ENCODE assay signal across 14 cellular contexts in the genomic region with DNA sequence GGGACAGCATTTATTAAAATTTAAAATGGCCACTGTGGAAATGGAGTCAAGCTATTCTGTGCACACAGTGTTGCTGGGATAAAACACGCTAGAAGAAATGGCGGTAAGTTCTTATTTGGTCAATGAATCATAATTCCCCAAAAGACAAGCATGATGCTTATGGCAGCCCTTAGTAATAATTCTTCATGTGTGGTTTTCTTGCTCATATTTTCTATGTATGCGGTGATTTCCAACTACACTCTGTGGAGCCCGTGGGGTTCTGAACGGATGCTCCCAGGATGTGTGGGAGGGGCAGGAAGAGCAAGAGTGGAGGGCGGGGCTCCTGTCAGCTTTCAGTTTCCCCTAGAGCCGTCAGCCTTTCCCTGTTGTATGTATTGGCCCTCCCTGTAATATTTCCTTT.
DNase-seq lines count a peak whose midpoint lies in the region; ATAC-seq and TF ChIP-seq lines count a peak whose summit lies in the region.
"Had no signal": no experiment of that assay in that cellular context is flagged by ENCODE, and none has a peak within 500 bp of the region (broad histone marks: within the 10 kb centered on the region; RNA-seq: fewer than 3 reads in every experiment).

No MANE protein-coding gene starts in this region.

- no peaks in the 10 kb centered on the region for H3K27me3 Mint-ChIP-seq in activated naive CD4-positive, alpha-beta T cell treated with anti-CD3 and anti-CD28 coated beads for 36 hours (ENCODE audit: low read depth)
- peaks cover 0 to 3% (median 0%) of the 10 kb centered on the region in 3 donors for H3K27me3 Mint-ChIP-seq in CD14-positive monocyte (ENCODE audit: low read depth in 3 of 3)

- DNase-seq in activated naive CD4-positive, alpha-beta T cell treated with anti-CD3 and anti-CD28 coated beads for 36 hours: peak; percentile 25
- DNase-seq in activated naive CD4-positive, alpha-beta T cell treated with Interleukin-2 at 50 U/mL for 16 hours: no peak
- peak; percentile 7 for DNase-seq in activated T-helper 1 cell treated with Interleukin-2 at 50 U/mL for 16 hours (ENCODE audit: low read depth)
- peak; percentile 11 to 48 for DNase-seq in stimulated activated CD8-positive, alpha-beta memory T cell treated with anti-CD3 and anti-CD28 coated beads, Interleukin-2, amount 100 ng/mL, for 48 hours (ENCODE audit: low read depth in 2 of 2)
- no peak for DNase-seq in AG20443 (ENCODE audit: low spot score)
- no peak for DNase-seq in HT-29 (ENCODE audit: low spot score)
- no peak for DNase-seq in CD14-positive monocyte (ENCODE audit: low spot score)
- DNase-seq: naive thymus-derived CD8-positive, alpha-beta T cell; NCI-H510A treated with DMSO at 0.1 percent for 48 hours; right cardiac atrium; T1000 had no signal

- H3K4me3 Mint-ChIP-seq in activated naive CD4-positive, alpha-beta T cell treated with anti-CD3 and anti-CD28 coated beads for 36 hours: no peak overlapping the region
- no peak overlapping the region for H3K4me3 Mint-ChIP-seq in CD14-positive monocyte
- H3K4me3 Mint-ChIP-seq: IgD-negative memory B cell; naive thymus-derived CD8-positive, alpha-beta T cell had no signal

- CTCF ChIA-PET in activated naive CD4-positive, alpha-beta T cell treated with anti-CD3 and anti-CD28 coated beads for 36 hours (lab: Charles Lee): interaction anchor here (0.5 to 4.9 kb wide), 21 partner anchors 10 to 665 kb away, joined by 3 to 58 read pairs (median 5); no protein-coding TSS in a partner anchor

- no peak for TF ChIP-seq CTCF in CD14-positive monocyte (IDR thresholded peaks at IDR 0.05)

- no peaks in the 10 kb centered on the region for H3K36me3 Mint-ChIP-seq in activated naive CD4-positive, alpha-beta T cell treated with anti-CD3 and anti-CD28 coated beads for 36 hours (ENCODE audit: low read depth)
- H3K36me3 Mint-ChIP-seq in CD14-positive monocyte: peaks cover 0 to 2% of the 10 kb centered on the region in 2 donors
- H3K36me3 Mint-ChIP-seq: IgD-negative memory B cell; naive thymus-derived CD8-positive, alpha-beta T cell had no signal

- no peaks in the 10 kb centered on the region for H3K9me3 Mint-ChIP-seq in activated naive CD4-positive, alpha-beta T cell treated with anti-CD3 and anti-CD28 coated beads for 36 hours
- H3K9me3 Mint-ChIP-seq in CD14-positive monocyte: peaks cover 0 to 2% (median 0%) of the 10 kb centered on the region in 7 donors
- H3K9me3 Mint-ChIP-seq: naive thymus-derived CD8-positive, alpha-beta T cell had no signal

- intact Hi-C loops in activated naive CD4-positive, alpha-beta T cell treated with anti-CD3 and anti-CD28 coated beads for 36 hours (cut with micrococcal nuclease): loop anchor here (2.0 to 5.0 kb wide), 4 partner anchors 59 to 546 kb away; no protein-coding TSS in a partner anchor
- intact Hi-C loops in CD14-positive monocyte (cut with micrococcal nuclease): loop anchor here (2.0 to 10.0 kb wide), 4 partner anchors 44 to 437 kb away; partner anchors contain the start of gene CDC42EP3 (in 1 of the 2)

- H3K27ac Mint-ChIP-seq in activated naive CD4-positive, alpha-beta T cell treated with anti-CD3 and anti-CD28 coated beads for 36 hours: no peak overlapping the region
- H3K27ac Mint-ChIP-seq in CD14-positive monocyte: no peak overlapping the region
- H3K27ac Mint-ChIP-seq: IgD-negative memory B cell; naive thymus-derived CD8-positive, alpha-beta T cell had no signal

- peak; percentile 43 for ATAC-seq in HG02870 (IDR thresholded peaks at IDR 0.05; ENCODE audit: unreplicated experiment)
- ATAC-seq: gastroesophageal sphincter; naive thymus-derived CD8-positive, alpha-beta T cell had no signal

- H3K4me1 Mint-ChIP-seq in activated naive CD4-positive, alpha-beta T cell treated with anti-CD3 and anti-CD28 coated beads for 36 hours (ENCODE audit: low read depth): peaks cover 13% of the 10 kb centered on the region
- peaks cover 49% of the 10 kb centered on the region for H3K4me1 Mint-ChIP-seq in CD14-positive monocyte

Comparison
In these comparisons a context has a peak if more than half of its experiments do, and no peak if none do; other contexts are left out.
1. DNase-seq: peak in activated naive CD4-positive, alpha-beta T cell treated with anti-CD3 and anti-CD28 coated beads for 36 hours (single experiment), activated T-helper 1 cell treated with Interleukin-2 at 50 U/mL for 16 hours (single experiment) and stimulated activated CD8-positive, alpha-beta memory T cell treated with anti-CD3 and anti-CD28 coated beads, Interleukin-2, amount 100 ng/mL, for 48 hours (2 of 2); none in activated naive CD4-positive, alpha-beta T cell treated with Interleukin-2 at 50 U/mL for 16 hours (single experiment), AG20443 (single experiment), HT-29 (single experiment) and CD14-positive monocyte (single experiment).